9 cellular contexts compared by ENCODE assay signal in genomic region chr16:63617047-63617989, GRCh38.
A peak's percentile ranks its signal among the peaks of the same experiment; 100 is the strongest.
DNase-seq lines count a peak whose midpoint lies in the region; ATAC-seq and TF ChIP-seq lines count a peak whose summit lies in the region.
"Had no signal": no experiment of that assay in that cellular context is flagged by ENCODE, and none has a peak within 500 bp of the region (broad histone marks: within the 10 kb centered on the region; RNA-seq: fewer than 3 reads in every experiment).

No MANE protein-coding gene starts in this region.

- no peak overlapping the region for H3K27ac Mint-ChIP-seq in WTC11

- intact Hi-C loops in left ventricle myocardium inferior (cut with micrococcal nuclease) (no loop called here), sigmoid colon (cut with DNase I) (no loop called here)

- CTCF ChIA-PET in WTC11 (lab: Charles Lee): no interaction called here

- 24 to 31% methylated on average over 55 of the region's 55 CpGs for WGBS in sigmoid colon, 2 donors

- no peak for TF ChIP-seq POLR2A in sigmoid colon (IDR thresholded peaks at IDR 0.05)
- no peak for TF ChIP-seq POLR2A in GM18505 (IDR thresholded peaks at IDR 0.05; ENCODE audit: borderline replicate concordance, extremely low read depth, insufficient read depth, insufficient read length)

- H3K36me3 Mint-ChIP-seq in WTC11: no peaks in the 10 kb centered on the region

- peak overlapping the region; percentile 77 for H3K27ac ChIP-seq in left ventricle myocardium inferior (replicated peaks)
- H3K27ac ChIP-seq in sigmoid colon: peak overlapping the region in 1 of 4 donors; percentile 4

- peak; percentile 22 for DNase-seq in DMS53 treated with DMSO at 0.1 percent for 48 hours (lab: John Stamatoyannopoulos, UW; ENCODE audit: unreplicated experiment)
- peak; percentile 58 for DNase-seq in WTC11 (ENCODE audit: low spot score)
- DNase-seq in left ventricle myocardium inferior: peak; percentile 23
- no peak for DNase-seq in sigmoid colon
- no peak for DNase-seq in SIG-M5 treated with dmso at 0.1 percent for 504 hours (lab: John Stamatoyannopoulos, UW; ENCODE audit: unreplicated experiment)
- DNase-seq in NK-92 treated with Interleukin-12 subunit alpha and Interleukin-12 subunit beta, amount 100 ng/mL, for 24 hours (lab: John Stamatoyannopoulos, UW): no peak
- DNase-seq: dermis blood vessel endothelial cell had no signal

- H3K9me3 Mint-ChIP-seq in WTC11: peaks cover 9% of the 10 kb centered on the region

- ATAC-seq in WTC11 (peak; percentile 53), HG03175 (IDR thresholded peaks at IDR 0.05; ENCODE audit: unreplicated experiment) (no peak), GM18505 (IDR thresholded peaks at IDR 0.05; ENCODE audit: unreplicated experiment) (no peak)

- H3K9me3 ChIP-seq in left ventricle myocardium inferior (replicated peaks) (no peaks in the 10 kb centered on the region), sigmoid colon (no peaks in the 10 kb centered on the region)

- no peak for TF ChIP-seq EP300 in sigmoid colon (IDR thresholded peaks at IDR 0.05)

- H3K27me3 Mint-ChIP-seq in WTC11 (ENCODE audit: low read depth): peaks cover 22% of the 10 kb centered on the region

- POLR2A ChIA-PET in WTC11 (lab: Charles Lee): no interaction called here

- H3K27me3 ChIP-seq in left ventricle myocardium inferior (ENCODE audit: low read depth) (peaks cover 13% of the 10 kb centered on the region), sigmoid colon (no peaks in the 10 kb centered on the region)

- no peaks in the 10 kb centered on the region for H3K4me1 ChIP-seq in left ventricle myocardium inferior
- peaks cover 0 to 3% (median 1%) of the 10 kb centered on the region in 4 donors for H3K4me1 ChIP-seq in sigmoid colon

- peaks cover 18% of the 10 kb centered on the region for H3K4me1 Mint-ChIP-seq in WTC11

- H3K36me3 ChIP-seq in left ventricle myocardium inferior (no peaks in the 10 kb centered on the region), sigmoid colon (no peaks in the 10 kb centered on the region)

- H3K4me3 ChIP-seq in left ventricle myocardium inferior: peak overlapping the region; percentile 70
- peak overlapping the region in 3 of 4 donors; percentile 38 to 53 (median 48) for H3K4me3 ChIP-seq in sigmoid colon

- peak overlapping the region; percentile 74 for H3K4me3 Mint-ChIP-seq in WTC11

- TF ChIP-seq CTCF in WTC11 (IDR thresholded peaks at IDR 0.05) (no peak), left ventricle myocardium inferior (IDR thresholded peaks at IDR 0.05; ENCODE audit: borderline replicate concordance) (no peak), sigmoid colon (IDR thresholded peaks at IDR 0.05) (no peak)

TF ChIP-seq in WTC11, 78 proteins besides CTCF, POLR2A, EP300 and RAD21:
- TF ChIP-seq MAX (CRISPR knock-in tag; IDR thresholded peaks at IDR 0.05): peak; percentile 74; the same call in 1 of the 2 replicates
- peak; percentile 53 for TF ChIP-seq NFYB (CRISPR knock-in tag; conservative IDR thresholded peaks at IDR 0.05; ENCODE audit: low read depth)
- TF ChIP-seq NFE2L1 (CRISPR knock-in tag; IDR thresholded peaks at IDR 0.05): no peak
- 0 out of 2 replicates have a peak, but pooled peaks have one; percentile 41 for TF ChIP-seq TP53 (CRISPR knock-in tag; IDR thresholded peaks at IDR 0.05)
- TF ChIP-seq ZNF281 (CRISPR knock-in tag; IDR thresholded peaks at IDR 0.05): 0 out of 2 replicates have a peak, but pooled peaks have one; percentile 27

Comparison
In these comparisons a context has a peak if more than half of its experiments do, and no peak if none do; other contexts are left out.
1. DNase-seq: peak in DMS53 treated with DMSO at 0.1 percent for 48 hours (single experiment), WTC11 (single experiment) and left ventricle myocardium inferior (single experiment); none in sigmoid colon (single experiment), SIG-M5 treated with dmso at 0.1 percent for 504 hours (single experiment) and NK-92 treated with Interleukin-12 subunit alpha and Interleukin-12 subunit beta, amount 100 ng/mL, for 24 hours (single experiment).